Comparison of ENCODE assay signal across 28 cellular contexts in the genomic region with DNA sequence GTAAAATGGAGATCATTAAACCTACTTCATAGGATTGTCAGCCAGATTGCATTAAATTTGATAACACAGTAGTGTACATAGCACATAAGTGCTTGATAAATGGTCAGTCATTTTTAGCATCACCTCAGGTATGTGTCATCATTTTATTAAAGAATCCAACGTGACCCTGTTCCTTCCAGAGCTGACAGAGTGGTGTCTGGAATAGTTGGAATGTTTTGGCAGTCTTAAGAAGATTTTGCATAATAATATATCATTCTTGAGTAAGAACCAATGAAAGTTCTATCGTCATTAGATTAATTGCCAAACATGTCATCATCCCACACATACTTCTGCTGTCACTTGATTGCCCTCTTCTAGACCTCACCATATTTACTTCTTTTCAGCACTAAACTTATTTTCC.
"Had no signal": no experiment of that assay in that cellular context is flagged by ENCODE, and none has a peak within 500 bp of the region (broad histone marks: within the 10 kb centered on the region; RNA-seq: fewer than 3 reads in every experiment).

No MANE protein-coding gene starts in this region.

- H3K4me3 Mint-ChIP-seq: dendritic cell treated with granulocyte-macrophage colony-stimulating factor and Interleukin-4, amounts not matched to agents 40 ng/mL and 50 ng/mL, for 4 days; effector memory CD8-positive, alpha-beta T cell; endodermal cell had no signal

- ATAC-seq: effector memory CD8-positive, alpha-beta T cell; esophagus mucosa; foreskin keratinocyte; gastrocnemius medialis; gastroesophageal sphincter; heart left ventricle; heart right ventricle had no signal

- H3K27me3 ChIP-seq: colonic mucosa, dorsolateral prefrontal cortex, esophagus muscularis mucosa, esophagus squamous epithelium, foreskin keratinocyte, gastrocnemius medialis, gastroesophageal sphincter, heart left ventricle, heart right ventricle had no signal

- DNase-seq: colonic mucosa; cortex of kidney; dermis blood vessel endothelial cell; dorsolateral prefrontal cortex; effector CD4-positive, alpha-beta T cell; effector CD8-positive, alpha-beta T cell; effector memory CD4-positive, alpha-beta T cell; effector memory CD8-positive, alpha-beta T cell; endodermal cell; esophagus squamous epithelium; foreskin fibroblast; foreskin keratinocyte; foreskin melanocyte; gastrocnemius medialis; glutamatergic neuron; head of caudate nucleus; heart left ventricle; heart right ventricle had no signal

- FAIRE-seq: colon, endometrium, endothelial cell of umbilical vein, frontal cortex had no signal

- H3K4me3 ChIP-seq: colonic mucosa, coronary artery, dorsolateral prefrontal cortex, esophagus muscularis mucosa, esophagus squamous epithelium, gastrocnemius medialis, gastroesophageal sphincter, heart left ventricle, heart right ventricle had no signal

- H3K9me3 ChIP-seq: colonic mucosa, esophagus squamous epithelium, gastrocnemius medialis had no signal

- H3K4me1 ChIP-seq: colonic mucosa, esophagus muscularis mucosa, esophagus squamous epithelium, foreskin keratinocyte, gastrocnemius medialis, gastroesophageal sphincter, heart left ventricle, heart right ventricle had no signal

- H3K27me3 Mint-ChIP-seq: dendritic cell treated with granulocyte-macrophage colony-stimulating factor and Interleukin-4, amounts not matched to agents 40 ng/mL and 50 ng/mL, for 4 days; effector memory CD8-positive, alpha-beta T cell had no signal

- H3K27ac Mint-ChIP-seq: dendritic cell treated with granulocyte-macrophage colony-stimulating factor and Interleukin-4, amounts not matched to agents 40 ng/mL and 50 ng/mL, for 4 days; effector memory CD8-positive, alpha-beta T cell; endodermal cell had no signal

- H3K36me3 ChIP-seq: colonic mucosa, esophagus muscularis mucosa, esophagus squamous epithelium, gastrocnemius medialis, gastroesophageal sphincter, heart left ventricle, heart right ventricle had no signal

- H3K27ac ChIP-seq: colonic mucosa, coronary artery, dorsolateral prefrontal cortex, epithelial cell of prostate, esophagus muscularis mucosa, esophagus squamous epithelium, foreskin keratinocyte, gastrocnemius medialis, gastroesophageal sphincter, heart left ventricle, heart right ventricle had no signal
